ENCODE assay signal across 17 cellular contexts in genomic region chr1:116316373-116316772, GRCh38. TPM values are rescaled to one million over a fixed set of nuclear protein-coding genes. Genes with fewer than 3 reads are reported as not detected.
DNase-seq lines count a peak whose midpoint lies in the region; ATAC-seq, FAIRE-seq and TF ChIP-seq lines count a peak whose summit lies in the region.
"Had no signal": no experiment of that assay in that cellular context is flagged by ENCODE, and none has a peak within 500 bp of the region (broad histone marks: within the 10 kb centered on the region; RNA-seq: fewer than 3 reads in every experiment).

No MANE protein-coding gene starts in this region.

- no peak for FAIRE-seq in K562 (lab: Jason Lieb, UNC)
- peak; percentile 60 for FAIRE-seq in HepG2 (lab: Jason Lieb, UNC)
- FAIRE-seq in pancreas (lab: Jason Lieb, UNC), result no peak
- FAIRE-seq: GM12892 had no signal

- no peak for TF ChIP-seq CTCF in CD4-positive, alpha-beta T cell (IDR thresholded peaks at IDR 0.05)
- TF ChIP-seq CTCF in K562 (IDR thresholded peaks at IDR 0.05 in 2 of 3, conservative IDR thresholded peaks at IDR 0.05 in 1 of 3; ENCODE audit: insufficient read depth in 2 of 3, low read depth in 1 of 3, low read length in 3 of 3) (no peak), HepG2 (CRISPR knock-in tag; IDR thresholded peaks at IDR 0.05) (no peak), pancreas (IDR thresholded peaks at IDR 0.05) (no peak)

- H3K9ac ChIP-seq in K562 (ENCODE audit: insufficient read depth in 1 of 2, low read depth in 2 of 2, low read length in 2 of 2), result no peak overlapping the region
- H3K9ac ChIP-seq in HepG2 (ENCODE audit: insufficient read depth, low read depth, low read length), result no peak overlapping the region
- H3K9ac ChIP-seq: BLaER1 treated with 17β-estradiol and CSF1 and Interleukin-3, amounts not matched to agents 10 nM and 100 nM had no signal

- no peak for DNase-seq in CD4-positive, alpha-beta T cell
- no peak for DNase-seq in K562 (ENCODE audit: extremely low read depth in 1 of 4, low spot score in 3 of 4)
- peak; percentile 81 for DNase-seq in HepG2 (ENCODE audit: low spot score)
- no peak for DNase-seq in pancreas
- DNase-seq in dedifferentiated amniotic fluid mesenchymal stem cell (ENCODE audit: extremely low spot score), result no peak
- no peak for DNase-seq in HEK293T (ENCODE audit: extremely low spot score)
- DNase-seq: 8988T; CD4-positive, CD25-positive, alpha-beta regulatory T cell; DND-41; GDM1; GOT3; H9 had no signal

- peaks cover 61% of the 10 kb centered on the region for H3K4me1 Mint-ChIP-seq in CD4-positive, alpha-beta T cell (ENCODE audit: low read depth)

- H3K4me2 ChIP-seq in K562 (ENCODE audit: insufficient read depth, low read length) (no peak overlapping the region), HepG2 (ENCODE audit: low read depth, low read length) (peak overlapping the region; percentile 54)
- H3K4me2 ChIP-seq: BLaER1 treated with 17β-estradiol and CSF1 and Interleukin-3, amounts not matched to agents 10 nM and 100 nM had no signal

- H3K9me3 ChIP-seq in CD4-positive, alpha-beta T cell (ENCODE audit: control insufficient read depth, low read length), result no peaks in the 10 kb centered on the region
- H3K9me3 ChIP-seq in K562 (replicated peaks; ENCODE audit: control insufficient read depth, insufficient read depth, low read depth, low read length) (no peaks in the 10 kb centered on the region), HepG2 (ENCODE audit: low read length) (no peaks in the 10 kb centered on the region), pancreas (no peaks in the 10 kb centered on the region)
- H3K9me3 ChIP-seq: BLaER1 treated with 17β-estradiol and CSF1 and Interleukin-3, amounts not matched to agents 10 nM and 100 nM had no signal

- WGBS in K562 (ENCODE audit: insufficient coverage, low coverage, missing lambda C conversion rate), result 3% methylated on average over 2 of the region's 2 CpGs
- WGBS in HepG2 (ENCODE audit: low lambda C conversion rate), result 0% methylated on average over 2 of the region's 2 CpGs
- 16 to 21% methylated on average over 2 of the region's 2 CpGs for WGBS in pancreas, 2 donors

- H2AFZ ChIP-seq in K562 (ENCODE audit: low read depth, low read length) (no peak overlapping the region), HepG2 (ENCODE audit: low read length) (no peak overlapping the region)

- H3K27ac Mint-ChIP-seq in CD4-positive, alpha-beta T cell, result peak overlapping the region; percentile 34
- H3K27ac Mint-ChIP-seq: H9 had no signal

- no peaks in the 10 kb centered on the region for H3K27me3 Mint-ChIP-seq in CD4-positive, alpha-beta T cell

- intact Hi-C loops in CD4-positive, alpha-beta T cell (cut with DNase I, micrococcal nuclease), result no loop called here
- intact Hi-C loops in K562 (cut with micrococcal nuclease), result no loop called here
- intact Hi-C loops in HepG2 (cut with micrococcal nuclease; ENCODE audit: unreplicated experiment), result loop anchor here (1.0 kb wide), 1 partner anchor 23 kb away; no protein-coding TSS in a partner anchor
- intact Hi-C loops in pancreas (cut with DNase I), result loop anchor here in 1 of 3 donors (10.0 kb wide), 1 partner anchor 58 kb away; the partner anchor contains the start of gene ATP1A1

- no peaks in the 10 kb centered on the region for H3K79me2 ChIP-seq in K562 (ENCODE audit: control insufficient read depth, insufficient read depth, low read length)
- no peaks in the 10 kb centered on the region for H3K79me2 ChIP-seq in HepG2 (ENCODE audit: insufficient read depth, low read length)

- TF ChIP-seq POLR2A in K562 (conservative IDR thresholded peaks at IDR 0.05), result no peak
- TF ChIP-seq POLR2A in HepG2 (IDR thresholded peaks at IDR 0.05; ENCODE audit: insufficient read depth in 1 of 2, low read depth in 2 of 2, low read length in 2 of 2), result no peak

- H3K27ac ChIP-seq in CD4-positive, alpha-beta T cell (ENCODE audit: low read depth, low read length), result no peak overlapping the region
- H3K27ac ChIP-seq in K562 (ENCODE audit: extremely low read depth, low read depth, low read length) (no peak overlapping the region), HepG2 (ENCODE audit: extremely low read length, insufficient read depth, low read length) (peak overlapping the region; percentile 4), pancreas (peak overlapping the region in 3 of 4 donors; percentile 11 to 86 (median 39))
- H3K27ac ChIP-seq: BLaER1 treated with 17β-estradiol and CSF1 and Interleukin-3, amounts not matched to agents 10 nM and 100 nM; HL-60 had no signal

- H3K4me3 ChIP-seq in K562 (no peak overlapping the region), HepG2 (replicated peaks in 1 of 3; ENCODE audit: insufficient read depth in 1 of 3, low read depth in 2 of 3, low read length in 3 of 3) (no peak overlapping the region), pancreas (no peak overlapping the region)
- H3K4me3 ChIP-seq: BLaER1 treated with 17β-estradiol and CSF1 and Interleukin-3, amounts not matched to agents 10 nM and 100 nM had no signal

- POLR2A ChIA-PET in CD4-positive, alpha-beta T cell (lab: Charles Lee), result no interaction called here
- POLR2A ChIA-PET in K562 (lab: Yijun Ruan, JAX), result no interaction called here
- POLR2A ChIA-PET in HepG2 (lab: Yijun Ruan, JAX), result no interaction called here
- POLR2A ChIA-PET in HEK293T (lab: Yijun Ruan, JAX), result no interaction called here

- H3K9me1 ChIP-seq in K562 (ENCODE audit: control insufficient read depth, insufficient read depth, low read length), result no peaks in the 10 kb centered on the region

- H3K9me3 Mint-ChIP-seq in CD4-positive, alpha-beta T cell, result no peaks in the 10 kb centered on the region
- H3K9me3 Mint-ChIP-seq: CD4-positive, CD25-positive, alpha-beta regulatory T cell; H9 had no signal

- H3K36me3 Mint-ChIP-seq in CD4-positive, alpha-beta T cell (ENCODE audit: low read depth), result no peaks in the 10 kb centered on the region
- H3K36me3 Mint-ChIP-seq: CD4-positive, CD25-positive, alpha-beta regulatory T cell had no signal

- no peaks in the 10 kb centered on the region for H3K27me3 ChIP-seq in CD4-positive, alpha-beta T cell (ENCODE audit: control insufficient read depth, insufficient read depth, low read length)
- H3K27me3 ChIP-seq in K562 (ENCODE audit: control insufficient read depth in 2 of 2, insufficient read depth in 2 of 2, low read length in 2 of 2) (peaks cover 0 to 5% of the 10 kb centered on the region in 2 experiments; a peak in 2 of 5 replicates), HepG2 (ENCODE audit: control insufficient read depth in 1 of 2, insufficient read depth in 2 of 2, low read length in 2 of 2) (no peaks in the 10 kb centered on the region), pancreas (no peaks in the 10 kb centered on the region)
- H3K27me3 ChIP-seq: BLaER1 treated with 17β-estradiol and CSF1 and Interleukin-3, amounts not matched to agents 10 nM and 100 nM had no signal

- TF ChIP-seq EP300 in K562 (IDR thresholded peaks at IDR 0.05; ENCODE audit: low read length) (no peak), HepG2 (IDR thresholded peaks at IDR 0.05; ENCODE audit: low read depth in 2 of 2, low read length in 2 of 2) (peak in 1 of 2 experiments; percentile 71; a peak in 2 of 4 replicates), HepG2 (CRISPR knock-in tag; IDR thresholded peaks at IDR 0.05; ENCODE audit: borderline replicate concordance) (no peak)

- CTCF ChIA-PET in CD4-positive, alpha-beta T cell (lab: Charles Lee), result no interaction called here
- CTCF ChIA-PET in K562 (lab: Yijun Ruan, JAX; ENCODE audit: low intra/inter-chr PET ratio), result no interaction called here
- CTCF ChIA-PET in HepG2 (lab: Yijun Ruan, JAX; ENCODE audit: low intra/inter-chr PET ratio, low total read pairs), result no interaction called here
- CTCF ChIA-PET in HEK293T (lab: Yijun Ruan, JAX), result no interaction called here

- no TSS peak for BruUV-seq in K562 (replicated peaks; lab: Mats Ljungman, UMichigan)
- BruUV-seq in HepG2 (replicated peaks; lab: Mats Ljungman, UMichigan), result no TSS peak

- in situ Hi-C loops in K562 (cut with MboI), result no loop called here
- in situ Hi-C loops in HepG2 (cut with HindIII; ENCODE audit: extremely low pct_ligation_motif_present, low pct_unique_long_range_greater_than_20kb), result no loop called here

- H3K4me3 Mint-ChIP-seq in CD4-positive, alpha-beta T cell, result no peak overlapping the region
- H3K4me3 Mint-ChIP-seq: H9 had no signal

- TF ChIP-seq RAD21 in K562 (CRISPR knock-in tag; conservative IDR thresholded peaks at IDR 0.05 in 1 of 2, IDR thresholded peaks at IDR 0.05 in 1 of 2), result no peak
- no peak for TF ChIP-seq RAD21 in HepG2 (CRISPR knock-in tag; IDR thresholded peaks at IDR 0.05)

- no peaks in the 10 kb centered on the region for H4K20me1 ChIP-seq in K562 (replicated peaks; ENCODE audit: control insufficient read depth, insufficient read depth, low read length)
- no peaks in the 10 kb centered on the region for H4K20me1 ChIP-seq in HepG2 (ENCODE audit: insufficient read depth, low read length)
- H4K20me1 ChIP-seq: BLaER1 treated with 17β-estradiol and CSF1 and Interleukin-3, amounts not matched to agents 10 nM and 100 nM had no signal

- H3K36me3 ChIP-seq in K562 (ENCODE audit: control insufficient read depth, insufficient read depth, low read length) (no peaks in the 10 kb centered on the region), HepG2 (replicated peaks in 1 of 2; ENCODE audit: control insufficient read depth in 1 of 2, insufficient read depth in 2 of 2, low read length in 2 of 2) (no peaks in the 10 kb centered on the region), pancreas (no peaks in the 10 kb centered on the region)
- H3K36me3 ChIP-seq: BLaER1 treated with 17β-estradiol and CSF1 and Interleukin-3, amounts not matched to agents 10 nM and 100 nM had no signal

- H3K4me1 ChIP-seq in K562 (replicated peaks in 1 of 2; ENCODE audit: control insufficient read depth in 2 of 2, insufficient read depth in 2 of 2, low read length in 2 of 2) (peaks cover 0 to 15% of the 10 kb centered on the region in 2 experiments; a peak in 3 of 5 replicates), HepG2 (ENCODE audit: insufficient read depth, low read length) (peaks cover 82% of the 10 kb centered on the region), pancreas (peaks cover 69 to 78% (median 71%) of the 10 kb centered on the region in 3 donors)
- H3K4me1 ChIP-seq: BLaER1 treated with 17β-estradiol and CSF1 and Interleukin-3, amounts not matched to agents 10 nM and 100 nM had no signal

- ATAC-seq in CD4-positive, alpha-beta T cell (ENCODE audit: poor library complexity), result no peak
- ATAC-seq in K562, result no peak
- peak; percentile 73 for ATAC-seq in HepG2
- ATAC-seq in pancreas, result peak in 3 of 4 donors; percentile 15 to 34 (median 28)
- no peak for ATAC-seq in GM21390 (IDR thresholded peaks at IDR 0.05; ENCODE audit: unreplicated experiment)
- no peak for ATAC-seq in HG03432 (IDR thresholded peaks at IDR 0.05; ENCODE audit: unreplicated experiment)

RNA-seq across cellular contexts. Expression of gene ATP1A1, which starts 56.7 kb away (rescaled TPM):
- 100 to 1,000 TPM; 251 to 262 TPM for total RNA-seq in CD4-positive, alpha-beta T cell
- total RNA-seq in K562 (2011; cell fraction: chromatin; rRNA removed; ENCODE audit: low replicate concordance), result 725 and 867 TPM in 2 replicates
- 1,035 and 1,106 TPM in 2 replicates for total RNA-seq in K562 (2011; cell fraction: nucleolus; rRNA removed)
- total RNA-seq in K562 (2011; cell fraction: nucleoplasm; rRNA removed), result 881 and 968 TPM in 2 replicates
- 234 and 262 TPM in 2 replicates for total RNA-seq in K562 (2014; rRNA removed)
- total RNA-seq in K562 (2014; rRNA removed; fragmentation: Illumina TruSeq; extraction: Trizol), result 109 and 122 TPM in 2 replicates
- 99.3 and 103 TPM in 2 replicates for total RNA-seq in K562 (2015; rRNA removed; fragmentation: Illumina TruSeq; extraction: Trizol)
- total RNA-seq in K562 (2021), result 319 and 354 TPM in 2 replicates
- 358 and 513 TPM in 2 replicates for polyA plus RNA-seq in K562 (2011; rRNA removed)
- polyA plus RNA-seq in K562 (2011; cell fraction: cytosol; rRNA removed), result 378 and 399 TPM in 2 replicates
- 255 and 257 TPM in 2 replicates for polyA plus RNA-seq in K562 (2011; cell fraction: nucleus; rRNA removed)
- polyA plus RNA-seq in K562 (2012), result 185 and 295 TPM in 2 replicates
- polyA plus RNA-seq in K562 (2014; fragmentation: Illumina TruSeq; extraction: Trizol), result 358 and 388 TPM in 2 replicates
- polyA plus RNA-seq in K562 (2014; fragmentation: Nextera tagmentation; extraction: Ambion mirVana), result 100 to 1,000 TPM; 113 to 135 TPM
- 261 and 293 TPM in 2 replicates for polyA plus RNA-seq in K562 (2014; rRNA removed)
- polyA minus RNA-seq in K562 (2011; rRNA and poly(A)+ RNA removed), result 616 and 874 TPM in 2 replicates
- 258 and 300 TPM in 2 replicates for polyA minus RNA-seq in K562 (2011; cell fraction: cytosol; rRNA and poly(A)+ RNA removed)
- polyA minus RNA-seq in K562 (2011; cell fraction: nucleus; rRNA and poly(A)+ RNA removed), result 138 and 192 TPM in 2 replicates
- total RNA-seq in HepG2 (2016; rRNA removed; fragmentation: Illumina TruSeq; extraction: Trizol), result 210 and 280 TPM in 2 replicates
- total RNA-seq in HepG2 (2016; cell fraction: cytosol; rRNA removed; fragmentation: Illumina TruSeq; extraction: Trizol; ENCODE audit: low read depth), result 60.3 and 83.4 TPM in 2 replicates
- total RNA-seq in HepG2 (2016; cell fraction: insoluble cytoplasmic fraction; rRNA removed; fragmentation: Illumina TruSeq; extraction: Trizol), result 183 and 291 TPM in 2 replicates
- 133 and 176 TPM in 2 replicates for total RNA-seq in HepG2 (2016; cell fraction: membrane; rRNA removed; fragmentation: Illumina TruSeq; extraction: Trizol)
- total RNA-seq in HepG2 (2016; cell fraction: nucleus; rRNA removed; fragmentation: Illumina TruSeq; extraction: Trizol), result 383 and 432 TPM in 2 replicates
- 627 and 705 TPM in 2 replicates for polyA plus RNA-seq in HepG2 (2011; rRNA removed)
- 735 and 774 TPM in 2 replicates for polyA plus RNA-seq in HepG2 (2011; cell fraction: cytosol; rRNA removed)
- 313 and 327 TPM in 2 replicates for polyA plus RNA-seq in HepG2 (2011; cell fraction: nucleus; rRNA removed)
- polyA plus RNA-seq in HepG2 (2012), result 467 and 657 TPM in 2 replicates
- polyA plus RNA-seq in HepG2 (2016; cell fraction: cytosol; fragmentation: Illumina TruSeq; extraction: Trizol; ENCODE audit: low read depth), result 69.6 and 84.9 TPM in 2 replicates
- 219 and 228 TPM in 2 replicates for polyA plus RNA-seq in HepG2 (2016; cell fraction: insoluble cytoplasmic fraction; fragmentation: Illumina TruSeq; extraction: Trizol; ENCODE audit: low read depth)
- polyA plus RNA-seq in HepG2 (2016; cell fraction: membrane; fragmentation: Illumina TruSeq; extraction: Trizol; ENCODE audit: low read depth), result 106 and 149 TPM in 2 replicates
- polyA plus RNA-seq in HepG2 (2016; cell fraction: nucleus; fragmentation: Illumina TruSeq; extraction: Trizol; ENCODE audit: insufficient read depth, low read depth), result 515 and 526 TPM in 2 replicates
- polyA minus RNA-seq in HepG2 (2011; rRNA and poly(A)+ RNA removed; ENCODE audit: low replicate concordance), result 367 and 928 TPM in 2 replicates
- polyA minus RNA-seq in HepG2 (2011; cell fraction: cytosol; rRNA and poly(A)+ RNA removed), result 438 and 487 TPM in 2 replicates
- 356 and 442 TPM in 2 replicates for polyA minus RNA-seq in HepG2 (2011; cell fraction: nucleus; rRNA and poly(A)+ RNA removed)
- 100 to 1,000 TPM; 338 to 735 (median 584) TPM for total RNA-seq in pancreas
- polyA plus RNA-seq in pancreas, result 100 to 1,000 TPM; 226 to 459 TPM

Comparison
In these comparisons a context has a peak if more than half of its experiments do, and no peak if none do; other contexts are left out.
1. ATAC-seq: peak in HepG2 (single experiment) and pancreas (3 of 4); none in CD4-positive, alpha-beta T cell (single experiment), K562 (single experiment), GM21390 (single experiment) and HG03432 (single experiment).
2. H3K27ac ChIP-seq: peak in HepG2 (single experiment) and pancreas (3 of 4); none in CD4-positive, alpha-beta T cell (single experiment) and K562 (single experiment).